ENCODE assay signal across 14 cellular contexts in the genomic region with DNA sequence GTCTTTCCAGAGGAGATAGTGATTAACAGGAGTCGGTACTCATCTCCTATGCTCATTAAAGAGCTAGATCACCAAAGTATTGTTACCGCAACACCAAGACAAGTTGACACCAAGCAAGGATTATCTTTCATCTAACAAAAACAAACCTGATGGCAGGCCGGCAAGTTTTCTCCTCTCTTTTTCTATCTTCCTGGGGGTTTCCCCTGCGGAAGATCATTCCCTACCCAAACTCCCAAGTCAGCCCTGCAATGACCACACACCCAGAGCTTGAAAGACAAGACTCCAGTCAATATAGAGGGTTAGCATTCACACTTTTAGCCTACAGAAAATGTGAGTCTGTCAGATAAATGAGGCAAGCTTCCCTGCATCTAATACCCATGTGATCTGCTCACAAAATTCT.
"Had no signal": no experiment of that assay in that cellular context is flagged by ENCODE, and none has a peak within 500 bp of the region (broad histone marks: within the 10 kb centered on the region; RNA-seq: fewer than 3 reads in every experiment).

No MANE protein-coding gene starts in this region.

- H3K27ac ChIP-seq: left lung, psoas muscle, right lobe of liver, spleen, suprapubic skin, upper lobe of right lung had no signal

- H3K4me3 ChIP-seq: left lung, psoas muscle, right lobe of liver, spleen, suprapubic skin, upper lobe of right lung had no signal

- H3K9me3 ChIP-seq: left lung, psoas muscle, right lobe of liver, spleen, suprapubic skin, upper lobe of right lung had no signal

- H3K4me1 ChIP-seq: left lung, psoas muscle, right lobe of liver, spleen, upper lobe of right lung had no signal

- DNase-seq: activated CD4-positive, CD25-positive, alpha-beta regulatory T cell treated with anti-CD3 and anti-CD28 coated beads, Interleukin-2, amount 50 U/mL, for 72 hours; activated naive CD4-positive, alpha-beta T cell; activated naive CD8-positive, alpha-beta T cell treated with anti-CD3 and anti-CD28 coated beads, Interleukin-2, amount 10 ng/mL, durations not matched to agents 7 days and 5 days; activated T-cell treated with anti-CD3 and anti-CD28 coated beads for 4 hours; erythroblast; kidney; left lung; occipital lobe; psoas muscle; right lobe of liver; spleen; upper lobe of right lung had no signal

- H3K27me3 ChIP-seq: left lung, right lobe of liver, suprapubic skin, upper lobe of right lung had no signal

- H3K36me3 ChIP-seq: left lung, right lobe of liver, spleen, suprapubic skin, upper lobe of right lung had no signal

- ATAC-seq: left lung; natural killer cell treated with Interleukin-12 subunit alpha and Interleukin-12 subunit beta and Interleukin-15 and Interleukin-18, amount 100 ng/mL, for 72 hours; psoas muscle; right lobe of liver; upper lobe of right lung had no signal
